3 cellular contexts compared by ENCODE assay signal in the genomic region with DNA sequence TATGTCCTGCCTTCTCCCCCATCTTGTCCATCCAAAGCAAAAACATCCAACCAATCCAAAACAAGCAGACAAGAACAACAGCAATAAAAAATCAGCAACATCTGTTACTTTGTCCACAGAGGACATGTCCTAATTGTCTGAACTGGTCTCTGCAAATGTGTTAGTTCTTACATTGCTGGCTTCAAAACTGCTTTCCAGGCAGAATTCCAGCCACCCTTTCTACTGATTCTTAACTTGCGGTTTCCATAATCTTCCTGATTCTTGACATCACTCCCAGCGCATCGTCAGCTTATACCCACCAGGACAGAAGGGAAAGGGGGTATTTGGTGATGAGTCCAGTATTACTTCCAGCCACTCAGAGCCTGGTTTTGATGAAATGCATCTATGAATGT.
TF ChIP-seq lines count a peak whose summit lies in the region.

No MANE protein-coding gene starts in this region.

TF ChIP-seq in SK-N-SH, 30 proteins besides CTCF, POLR2A, EP300 and RAD21:
- TF ChIP-seq SIN3A (IDR thresholded peaks at IDR 0.05; ENCODE audit: borderline replicate concordance, low read depth, low read length) (no peak), GATA2 (CRISPR knock-in tag; IDR thresholded peaks at IDR 0.05) (no peak), RXRA (IDR thresholded peaks at IDR 0.05; ENCODE audit: borderline replicate concordance, low read depth) (no peak), FOSL2 (IDR thresholded peaks at IDR 0.05; ENCODE audit: borderline replicate concordance, low read depth) (no peak), TAF1 (IDR thresholded peaks at IDR 0.05; ENCODE audit: borderline replicate concordance, low read depth, low read length) (no peak)

TF ChIP-seq in SK-N-SH treated with all-trans-retinoic acid at 6 μM for 48 hours, 23 proteins besides CTCF, POLR2A, EP300 and RAD21:
- no peak for TF ChIP-seq PPARA (CRISPR knock-in tag; IDR thresholded peaks at IDR 0.05; ENCODE audit: borderline replicate concordance)
- TF ChIP-seq ZC3H10 (CRISPR knock-in tag; IDR thresholded peaks at IDR 0.05) = no peak
- no peak for TF ChIP-seq ZNF565 (CRISPR knock-in tag; conservative IDR thresholded peaks at IDR 0.05; ENCODE audit: low read depth)
- TF ChIP-seq GLIS3 (CRISPR knock-in tag; IDR thresholded peaks at IDR 0.05) = no peak
- no peak for TF ChIP-seq ZNF8 (CRISPR knock-in tag; IDR thresholded peaks at IDR 0.05)
- no peak for TF ChIP-seq BACH2 (CRISPR knock-in tag; IDR thresholded peaks at IDR 0.05; ENCODE audit: borderline replicate concordance)
- TF ChIP-seq ZFP3 (CRISPR knock-in tag; IDR thresholded peaks at IDR 0.05) = no peak
- TF ChIP-seq CSDC2 (CRISPR knock-in tag; IDR thresholded peaks at IDR 0.05) = no peak
- TF ChIP-seq, protein P1, sequence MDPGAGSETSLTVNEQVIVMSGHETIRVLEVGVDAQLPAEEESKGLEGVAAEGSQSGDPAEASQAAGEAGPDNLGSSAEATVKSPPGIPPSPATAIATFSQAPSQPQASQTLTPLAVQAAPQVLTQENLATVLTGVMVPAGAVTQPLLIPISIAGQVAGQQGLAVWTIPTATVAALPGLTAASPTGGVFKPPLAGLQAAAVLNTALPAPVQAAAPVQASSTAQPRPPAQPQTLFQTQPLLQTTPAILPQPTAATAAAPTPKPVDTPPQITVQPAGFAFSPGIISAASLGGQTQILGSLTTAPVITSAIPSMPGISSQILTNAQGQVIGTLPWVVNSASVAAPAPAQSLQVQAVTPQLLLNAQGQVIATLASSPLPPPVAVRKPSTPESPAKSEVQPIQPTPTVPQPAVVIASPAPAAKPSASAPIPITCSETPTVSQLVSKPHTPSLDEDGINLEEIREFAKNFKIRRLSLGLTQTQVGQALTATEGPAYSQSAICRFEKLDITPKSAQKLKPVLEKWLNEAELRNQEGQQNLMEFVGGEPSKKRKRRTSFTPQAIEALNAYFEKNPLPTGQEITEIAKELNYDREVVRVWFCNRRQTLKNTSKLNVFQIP (CRISPR knock-in tag; IDR thresholded peaks at IDR 0.05; ENCODE audit: borderline replicate concordance, low read depth) = no peak
TF ChIP-seq in SK-N-SH treated with all-trans-retinoic acid at 6 μM for 48 hours: peak in this region for 0.

TF ChIP-seq in HepG2, 621 proteins besides CTCF, POLR2A, EP300 and RAD21:
- TF ChIP-seq HDAC2 (CRISPR knock-in tag; IDR thresholded peaks at IDR 0.05) (no peak), ZNF737 (CRISPR knock-in tag; IDR thresholded peaks at IDR 0.05; ENCODE audit: borderline replicate concordance) (no peak), PRPF4 (IDR thresholded peaks at IDR 0.05; ENCODE audit: low read depth, low read length, poor library complexity, severe bottlenecking) (no peak), ZFP41 (CRISPR knock-in tag; IDR thresholded peaks at IDR 0.05; ENCODE audit: borderline replicate concordance) (no peak), POLR2AphosphoS5 (IDR thresholded peaks at IDR 0.05; ENCODE audit: low read depth, low read length) (no peak), AKAP8 (CRISPR knock-in tag; IDR thresholded peaks at IDR 0.05) (no peak), TP53 (CRISPR knock-in tag; conservative IDR thresholded peaks at IDR 0.05) (no peak), ZNF207 (IDR thresholded peaks at IDR 0.05; ENCODE audit: borderline replicate concordance) (no peak)
- TF ChIP-seq, protein P2, sequence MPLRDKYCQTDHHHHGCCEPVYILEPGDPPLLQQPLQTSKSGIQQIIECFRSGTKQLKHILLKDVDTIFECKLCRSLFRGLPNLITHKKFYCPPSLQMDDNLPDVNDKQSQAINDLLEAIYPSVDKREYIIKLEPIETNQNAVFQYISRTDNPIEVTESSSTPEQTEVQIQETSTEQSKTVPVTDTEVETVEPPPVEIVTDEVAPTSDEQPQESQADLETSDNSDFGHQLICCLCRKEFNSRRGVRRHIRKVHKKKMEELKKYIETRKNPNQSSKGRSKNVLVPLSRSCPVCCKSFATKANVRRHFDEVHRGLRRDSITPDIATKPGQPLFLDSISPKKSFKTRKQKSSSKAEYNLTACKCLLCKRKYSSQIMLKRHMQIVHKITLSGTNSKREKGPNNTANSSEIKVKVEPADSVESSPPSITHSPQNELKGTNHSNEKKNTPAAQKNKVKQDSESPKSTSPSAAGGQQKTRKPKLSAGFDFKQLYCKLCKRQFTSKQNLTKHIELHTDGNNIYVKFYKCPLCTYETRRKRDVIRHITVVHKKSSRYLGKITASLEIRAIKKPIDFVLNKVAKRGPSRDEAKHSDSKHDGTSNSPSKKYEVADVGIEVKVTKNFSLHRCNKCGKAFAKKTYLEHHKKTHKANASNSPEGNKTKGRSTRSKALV (CRISPR knock-in tag; IDR thresholded peaks at IDR 0.05) = no peak
- TF ChIP-seq, protein P3, sequence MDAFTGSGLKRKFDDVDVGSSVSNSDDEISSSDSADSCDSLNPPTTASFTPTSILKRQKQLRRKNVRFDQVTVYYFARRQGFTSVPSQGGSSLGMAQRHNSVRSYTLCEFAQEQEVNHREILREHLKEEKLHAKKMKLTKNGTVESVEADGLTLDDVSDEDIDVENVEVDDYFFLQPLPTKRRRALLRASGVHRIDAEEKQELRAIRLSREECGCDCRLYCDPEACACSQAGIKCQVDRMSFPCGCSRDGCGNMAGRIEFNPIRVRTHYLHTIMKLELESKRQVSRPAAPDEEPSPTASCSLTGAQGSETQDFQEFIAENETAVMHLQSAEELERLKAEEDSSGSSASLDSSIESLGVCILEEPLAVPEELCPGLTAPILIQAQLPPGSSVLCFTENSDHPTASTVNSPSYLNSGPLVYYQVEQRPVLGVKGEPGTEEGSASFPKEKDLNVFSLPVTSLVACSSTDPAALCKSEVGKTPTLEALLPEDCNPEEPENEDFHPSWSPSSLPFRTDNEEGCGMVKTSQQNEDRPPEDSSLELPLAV (CRISPR knock-in tag; conservative IDR thresholded peaks at IDR 0.05; ENCODE audit: low read depth) = no peak
- TF ChIP-seq, protein P4, sequence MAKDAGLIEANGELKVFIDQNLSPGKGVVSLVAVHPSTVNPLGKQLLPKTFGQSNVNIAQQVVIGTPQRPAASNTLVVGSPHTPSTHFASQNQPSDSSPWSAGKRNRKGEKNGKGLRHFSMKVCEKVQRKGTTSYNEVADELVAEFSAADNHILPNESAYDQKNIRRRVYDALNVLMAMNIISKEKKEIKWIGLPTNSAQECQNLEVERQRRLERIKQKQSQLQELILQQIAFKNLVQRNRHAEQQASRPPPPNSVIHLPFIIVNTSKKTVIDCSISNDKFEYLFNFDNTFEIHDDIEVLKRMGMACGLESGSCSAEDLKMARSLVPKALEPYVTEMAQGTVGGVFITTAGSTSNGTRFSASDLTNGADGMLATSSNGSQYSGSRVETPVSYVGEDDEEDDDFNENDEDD (CRISPR knock-in tag; IDR thresholded peaks at IDR 0.05; ENCODE audit: borderline replicate concordance) = no peak
